9 cellular contexts compared by ENCODE assay signal in the genomic region with DNA sequence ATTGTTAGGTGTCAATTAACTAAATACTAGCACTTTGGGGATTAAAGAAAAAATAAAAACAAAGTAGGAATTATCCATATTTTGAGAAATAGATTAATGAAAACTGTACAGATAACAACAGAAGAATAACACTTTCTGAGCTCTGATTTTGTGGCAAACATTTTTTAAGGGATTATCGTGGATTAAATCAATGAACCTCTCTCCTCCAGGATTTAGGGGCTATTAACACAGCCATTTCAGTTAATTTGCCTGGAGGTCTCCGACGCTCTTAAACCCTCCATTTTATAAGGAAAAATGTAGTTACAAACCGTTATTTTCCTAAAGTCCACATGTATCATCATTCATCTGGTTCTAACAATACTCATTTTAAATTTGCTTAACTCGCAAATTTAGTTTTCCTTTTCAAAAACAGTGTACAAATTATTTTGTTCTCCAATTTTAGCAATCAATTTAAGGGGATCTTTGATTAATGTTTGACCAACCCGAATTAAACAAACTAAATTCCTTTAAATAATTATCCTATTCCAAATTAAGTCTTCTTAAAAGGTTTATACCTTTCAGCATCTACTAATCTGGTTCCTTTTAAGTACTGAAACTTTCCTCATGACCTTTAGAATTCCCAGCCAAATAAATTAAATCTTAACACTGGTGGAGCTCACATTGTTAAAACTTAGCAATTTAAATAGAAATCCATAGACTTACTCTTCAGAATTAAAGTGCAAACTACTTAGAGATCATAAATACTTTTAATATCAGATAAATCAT. TPM values are rescaled to one million over a fixed set of nuclear protein-coding genes. Genes with fewer than 3 reads are reported as not detected.
DNase-seq lines count a peak whose midpoint lies in the region; ATAC-seq, FAIRE-seq and TF ChIP-seq lines count a peak whose summit lies in the region.
"Had no signal": no experiment of that assay in that cellular context is flagged by ENCODE, and none has a peak within 500 bp of the region (broad histone marks: within the 10 kb centered on the region; RNA-seq: fewer than 3 reads in every experiment).

No MANE protein-coding gene starts in this region.

- intact Hi-C loops in PC-3 (cut with micrococcal nuclease) = loop anchor here (1.0 to 5.0 kb wide), 7 partner anchors 50 to 289 kb away; partner anchors contain the start of genes IBA57 and TRIM11

- H3K9me2 ChIP-seq in PC-3 (replicated peaks; ENCODE audit: low read length) = no peaks in the 10 kb centered on the region

- peak overlapping the region; percentile 85 for H3K4me2 ChIP-seq in PC-3 (ENCODE audit: low read length)
- H3K4me2 ChIP-seq: KMS-11 had no signal

- no peaks in the 10 kb centered on the region for H3F3A ChIP-seq in PC-3 (ENCODE audit: low read length, unreplicated experiment)

- CTCF ChIA-PET in PC-3 (lab: Charles Lee) = no interaction called here

- BruUV-seq in PC-3 (replicated peaks; lab: Mats Ljungman, UMichigan) = no TSS peak

- peak overlapping the region; percentile 87 for H3K4me3 ChIP-seq in PC-3 (ENCODE audit: low read length)
- no peak overlapping the region for H3K4me3 ChIP-seq in effector memory CD4-positive, alpha-beta T cell (ENCODE audit: insufficient read depth, low read depth, low read length, poor library complexity, severe bottlenecking)
- H3K4me3 ChIP-seq in neuron (ENCODE audit: low read length) = peak overlapping the region; percentile 97

- H3K4me1 ChIP-seq in PC-3 (ENCODE audit: insufficient read depth, low read length) (peaks cover 15% of the 10 kb centered on the region; the same call in 1 of the 2 replicates), neuron (ENCODE audit: insufficient read depth, low read length) (peaks cover 19% of the 10 kb centered on the region)
- H3K4me1 ChIP-seq in effector memory CD4-positive, alpha-beta T cell (ENCODE audit: control insufficient read depth, insufficient read depth, low read length, poor library complexity, severe bottlenecking) = peaks cover 24% of the 10 kb centered on the region

- H3K9me3 ChIP-seq in PC-3 (ENCODE audit: low read length) = no peaks in the 10 kb centered on the region
- no peaks in the 10 kb centered on the region for H3K9me3 ChIP-seq in effector memory CD4-positive, alpha-beta T cell (ENCODE audit: control insufficient read depth, low read length)
- H3K9me3 ChIP-seq in neuron (ENCODE audit: low read length) = no peaks in the 10 kb centered on the region

- H3K36me3 ChIP-seq in PC-3 (ENCODE audit: low read depth, low read length) (no peaks in the 10 kb centered on the region), neuron (ENCODE audit: insufficient read depth, low read length) (peaks cover 4% of the 10 kb centered on the region)
- H3K36me3 ChIP-seq in effector memory CD4-positive, alpha-beta T cell (ENCODE audit: control insufficient read depth, insufficient read depth, low read length) = no peaks in the 10 kb centered on the region

- FAIRE-seq in D721Med (lab: Jason Lieb, UNC) = peak; percentile 82

- H3K27me3 ChIP-seq in PC-3 (ENCODE audit: low read length) (no peaks in the 10 kb centered on the region), neuron (ENCODE audit: insufficient read depth, low read length) (no peaks in the 10 kb centered on the region)
- no peaks in the 10 kb centered on the region for H3K27me3 ChIP-seq in effector memory CD4-positive, alpha-beta T cell (replicated peaks; ENCODE audit: control insufficient read depth, insufficient read depth, low read length, poor library complexity, severe bottlenecking)

- H3K9ac ChIP-seq in PC-3 (ENCODE audit: low read length) = peak overlapping the region; percentile 80
- H3K9ac ChIP-seq: KMS-11 had no signal

- TF ChIP-seq CTCF in D721Med (IDR thresholded peaks at IDR 0.05; ENCODE audit: insufficient read depth, missing control alignments) (no peak), PC-3 (conservative IDR thresholded peaks at IDR 0.05; ENCODE audit: low read depth, low read length) (no peak)

- peaks cover 15% of the 10 kb centered on the region for H4K20me1 ChIP-seq in PC-3 (ENCODE audit: low read length)

- H3K27ac ChIP-seq in PC-3 (ENCODE audit: low read length) = peak overlapping the region; percentile 64
- peak overlapping the region; percentile 87 for H3K27ac ChIP-seq in effector memory CD4-positive, alpha-beta T cell (ENCODE audit: insufficient read depth, low read length, poor library complexity, severe bottlenecking)
- H3K27ac ChIP-seq: KMS-11 had no signal

- ATAC-seq in PC-3 (no peak), GM18867 (IDR thresholded peaks at IDR 0.05; ENCODE audit: unreplicated experiment) (no peak), GM18502 (IDR thresholded peaks at IDR 0.05; ENCODE audit: poor library complexity, unreplicated experiment) (no peak), HG02623 (IDR thresholded peaks at IDR 0.05; ENCODE audit: unreplicated experiment) (no peak)

- DNase-seq in D721Med (ENCODE audit: insufficient read length, low spot score) = no peak
- no peak for DNase-seq in PC-3
- no peak for DNase-seq in effector memory CD4-positive, alpha-beta T cell
- no peak for DNase-seq in cortex of kidney (lab: John Stamatoyannopoulos, UW)

- H2AFZ ChIP-seq in PC-3 (ENCODE audit: low read length) = 0 out of 2 replicates have a peak overlapping the region, but pooled peaks have one; percentile 63
- H2AFZ ChIP-seq in neuron (ENCODE audit: low read depth, low read length) = no peak overlapping the region

- peaks cover 29% of the 10 kb centered on the region for H3K79me2 ChIP-seq in PC-3 (ENCODE audit: low read length)

- POLR2A ChIA-PET in PC-3 (lab: Charles Lee; ENCODE audit: unreplicated experiment) = interaction anchor here (0.7 kb wide), 1 partner anchor 1350 kb away, joined by 4 read pairs; no protein-coding TSS in a partner anchor

RNA-seq across cellular contexts. Expression of gene RNF187, which starts 30.7 kb away (rescaled TPM):
- total RNA-seq in PC-3 (2014; rRNA removed) = 97.7 and 157 TPM in 2 replicates

RNA-seq across cellular contexts. Expression of gene TRIM17, which starts 39.8 kb away (rescaled TPM):
- total RNA-seq in PC-3 (2014; rRNA removed) = not detected in 2 replicates

RNA-seq across cellular contexts. Expression of gene TRIM11, which starts 49.8 kb away (rescaled TPM):
- total RNA-seq in PC-3 (2014; rRNA removed) = 48.3 and 94.6 TPM in 2 replicates
